ENCODE assay signal across 18 cellular contexts in genomic region chr10:94286898-94287297, GRCh38.
DNase-seq lines count a peak whose midpoint lies in the region; ATAC-seq and TF ChIP-seq lines count a peak whose summit lies in the region.
"Had no signal": no experiment of that assay in that cellular context is flagged by ENCODE, and none has a peak within 500 bp of the region (broad histone marks: within the 10 kb centered on the region; RNA-seq: fewer than 3 reads in every experiment).

No MANE protein-coding gene starts in this region.

- H3K4me1 ChIP-seq in SJSA1 (replicated peaks) (peaks cover 36% of the 10 kb centered on the region), right cardiac atrium (ENCODE audit: control insufficient read depth, insufficient read depth, low read length) (peaks cover 2% of the 10 kb centered on the region), lower lobe of right lung (no peaks in the 10 kb centered on the region)

- H3K4me1 Mint-ChIP-seq in MCF 10A (ENCODE audit: insufficient read depth, unreplicated experiment): peaks cover 5% of the 10 kb centered on the region
- H3K4me1 Mint-ChIP-seq: B cell had no signal

- no peaks in the 10 kb centered on the region for H3K36me3 Mint-ChIP-seq in MCF 10A (ENCODE audit: insufficient read depth, unreplicated experiment)

- CTCF ChIA-PET in MCF 10A (lab: Yijun Ruan, JAX): interaction anchor here (0.7 to 1.0 kb wide), 2 partner anchors 8 to 471 kb away, joined by 3 read pairs; no protein-coding TSS in a partner anchor

- no TSS peak for BruUV-seq in MCF 10A (replicated peaks; lab: Mats Ljungman, UMichigan)

- H3K36me3 ChIP-seq in SJSA1 (peaks cover 29% of the 10 kb centered on the region), lower lobe of right lung (no peaks in the 10 kb centered on the region)

- H3K9me3 ChIP-seq in SJSA1 (replicated peaks): no peaks in the 10 kb centered on the region
- no peaks in the 10 kb centered on the region for H3K9me3 ChIP-seq in right cardiac atrium (ENCODE audit: control insufficient read depth, low read length)
- H3K9me3 ChIP-seq in lower lobe of right lung: no peaks in the 10 kb centered on the region

- no peak overlapping the region for H3K4me3 Mint-ChIP-seq in MCF 10A (ENCODE audit: unreplicated experiment)
- H3K4me3 Mint-ChIP-seq: B cell; CD4-positive, alpha-beta T cell had no signal

- no peaks in the 10 kb centered on the region for H3K27me3 ChIP-seq in SJSA1 (replicated peaks)
- no peaks in the 10 kb centered on the region for H3K27me3 ChIP-seq in right cardiac atrium (ENCODE audit: control insufficient read depth, insufficient read depth)
- H3K27me3 ChIP-seq in lower lobe of right lung (ENCODE audit: low read depth): no peaks in the 10 kb centered on the region

- in situ Hi-C loops in ACHN (cut with HindIII; ENCODE audit: low pct_ligation_motif_present, low pct_unique_long_range_greater_than_20kb, low sequenced_read_pairs): no loop called here

- no peaks in the 10 kb centered on the region for H3K9me3 Mint-ChIP-seq in MCF 10A (ENCODE audit: unreplicated experiment)
- H3K9me3 Mint-ChIP-seq: CD4-positive, alpha-beta T cell had no signal

- H3K27ac ChIP-seq in SJSA1 (peak overlapping the region; percentile 73), right cardiac atrium (ENCODE audit: low read length) (no peak overlapping the region), lower lobe of right lung (no peak overlapping the region)

- 63% methylated on average over 4 of the region's 4 CpGs for WGBS in right cardiac atrium

- H3K4me3 ChIP-seq in SJSA1: peak overlapping the region; percentile 26
- H3K4me3 ChIP-seq in retinal pigment epithelial cell (ENCODE audit: low read length): peak overlapping the region; percentile 46
- H3K4me3 ChIP-seq in right cardiac atrium (ENCODE audit: low read length): no peak overlapping the region
- H3K4me3 ChIP-seq in lower lobe of right lung: no peak overlapping the region

- no peaks in the 10 kb centered on the region for H3K27me3 Mint-ChIP-seq in MCF 10A (ENCODE audit: insufficient read depth, unreplicated experiment)

- TF ChIP-seq CTCF in retinal pigment epithelial cell (conservative IDR thresholded peaks at IDR 0.05; ENCODE audit: low read depth, low read length) (no peak), MCF 10A (IDR thresholded peaks at IDR 0.05; ENCODE audit: unreplicated experiment) (no peak), lower lobe of right lung (IDR thresholded peaks at IDR 0.05) (no peak)

- POLR2A ChIA-PET in MCF 10A (lab: Yijun Ruan, JAX): no interaction called here

- ATAC-seq in HG02571 (IDR thresholded peaks at IDR 0.05; ENCODE audit: unreplicated experiment) (no peak), right cardiac atrium (no peak), lower lobe of right lung (no peak)
- ATAC-seq: Panc1 had no signal

- no peak overlapping the region for H3K27ac Mint-ChIP-seq in MCF 10A (ENCODE audit: low read depth, unreplicated experiment)
- H3K27ac Mint-ChIP-seq: B cell; CD4-positive, alpha-beta T cell had no signal

- intact Hi-C loops in MCF 10A (cut with micrococcal nuclease) (no loop called here), right cardiac atrium (cut with DNase I) (no loop called here), lower lobe of right lung (cut with DNase I) (no loop called here)

- DNase-seq in ACHN: peak; percentile 13
- peak in 1 of 2 experiments; percentile 78 for DNase-seq in SJSA1 (ENCODE audit: low read depth in 1 of 2, low spot score in 2 of 2)
- DNase-seq in dermis blood vessel endothelial cell: peak; percentile 19
- DNase-seq in retinal pigment epithelial cell (ENCODE audit: low read depth): peak; percentile 62
- DNase-seq in MCF 10A (ENCODE audit: unreplicated experiment): no peak
- DNase-seq in right cardiac atrium: no peak
- no peak for DNase-seq in lower lobe of right lung
- DNase-seq: CD4-positive, alpha-beta T cell; DMS79; GF-D8; GOT3; NCI-H2029; NCI-H2171 treated with DMSO at 0.1 percent for 48 hours; NCI-H82; Right ventricle myocardium superior had no signal

Comparison
In these comparisons a context has a peak if more than half of its experiments do, and no peak if none do; other contexts are left out.
1. DNase-seq: peak in ACHN (single experiment), dermis blood vessel endothelial cell (single experiment) and retinal pigment epithelial cell (single experiment); none in MCF 10A (single experiment), right cardiac atrium (0 of 3) and lower lobe of right lung (single experiment).
2. H3K4me3 ChIP-seq: peak in SJSA1 (single experiment) and retinal pigment epithelial cell (single experiment); none in right cardiac atrium (single experiment) and lower lobe of right lung (single experiment).